In the genomic region with DNA sequence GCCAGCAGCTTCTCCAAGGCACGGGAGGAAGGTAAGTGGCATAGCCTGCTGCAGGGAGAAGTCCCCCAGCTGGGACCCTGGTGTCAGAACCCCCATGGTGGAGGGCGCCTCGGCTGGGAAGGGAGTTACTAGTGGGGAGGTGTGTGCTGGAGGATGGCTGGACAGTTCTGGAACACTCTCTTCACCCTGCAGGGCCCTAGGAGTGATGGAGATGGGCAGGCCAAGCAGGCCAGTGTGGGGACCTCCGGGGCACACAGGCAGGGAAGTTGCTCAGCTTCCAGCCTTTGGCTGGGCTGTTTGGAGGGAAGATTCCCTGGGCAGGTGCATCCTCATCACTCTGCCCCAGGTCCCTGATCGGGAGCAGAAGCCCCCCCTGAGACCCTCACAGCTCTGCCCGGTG, we compare ENCODE assay signal across 1 cellular context.
TF ChIP-seq lines count a peak whose summit lies in the region.

No MANE protein-coding gene starts in this region.

TF ChIP-seq in H1, 55 proteins besides CTCF, POLR2A, EP300 and RAD21:
- no peak for TF ChIP-seq SAP30 (IDR thresholded peaks at IDR 0.05; ENCODE audit: insufficient read depth, insufficient replicate concordance, low read length)
- TF ChIP-seq, protein P1, sequence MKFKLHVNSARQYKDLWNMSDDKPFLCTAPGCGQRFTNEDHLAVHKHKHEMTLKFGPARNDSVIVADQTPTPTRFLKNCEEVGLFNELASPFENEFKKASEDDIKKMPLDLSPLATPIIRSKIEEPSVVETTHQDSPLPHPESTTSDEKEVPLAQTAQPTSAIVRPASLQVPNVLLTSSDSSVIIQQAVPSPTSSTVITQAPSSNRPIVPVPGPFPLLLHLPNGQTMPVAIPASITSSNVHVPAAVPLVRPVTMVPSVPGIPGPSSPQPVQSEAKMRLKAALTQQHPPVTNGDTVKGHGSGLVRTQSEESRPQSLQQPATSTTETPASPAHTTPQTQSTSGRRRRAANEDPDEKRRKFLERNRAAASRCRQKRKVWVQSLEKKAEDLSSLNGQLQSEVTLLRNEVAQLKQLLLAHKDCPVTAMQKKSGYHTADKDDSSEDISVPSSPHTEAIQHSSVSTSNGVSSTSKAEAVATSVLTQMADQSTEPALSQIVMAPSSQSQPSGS (IDR thresholded peaks at IDR 0.05; ENCODE audit: low read length): no peak
- TF ChIP-seq TBP (IDR thresholded peaks at IDR 0.05; ENCODE audit: low read depth, low read length): no peak
- TF ChIP-seq CHD1 (IDR thresholded peaks at IDR 0.05; ENCODE audit: low read depth, low read length): no peak
- no peak for TF ChIP-seq TCF12 (IDR thresholded peaks at IDR 0.05; ENCODE audit: low read depth, low read length)
- no peak for TF ChIP-seq KDM4A (IDR thresholded peaks at IDR 0.05; ENCODE audit: low read depth, low read length, severe bottlenecking)
- no peak for TF ChIP-seq GABPA (IDR thresholded peaks at IDR 0.05; ENCODE audit: borderline replicate concordance, insufficient read depth, low read length)
- TF ChIP-seq TAF1 (IDR thresholded peaks at IDR 0.05; ENCODE audit: low read depth, low read length): no peak
- TF ChIP-seq CEBPB (IDR thresholded peaks at IDR 0.05; ENCODE audit: low read depth, low read length): no peak
- no peak for TF ChIP-seq EGR1 (IDR thresholded peaks at IDR 0.05; ENCODE audit: borderline replicate concordance, low read depth, low read length)
- TF ChIP-seq YY1 (IDR thresholded peaks at IDR 0.05; ENCODE audit: low read depth, low read length): no peak
- no peak for TF ChIP-seq BRCA1 (IDR thresholded peaks at IDR 0.05; ENCODE audit: low read depth, low read length)
- TF ChIP-seq SUZ12 (IDR thresholded peaks at IDR 0.05; ENCODE audit: low read length): no peak
- no peak for TF ChIP-seq SIRT6 (IDR thresholded peaks at IDR 0.05; ENCODE audit: low read length)
- TF ChIP-seq, protein P2, sequence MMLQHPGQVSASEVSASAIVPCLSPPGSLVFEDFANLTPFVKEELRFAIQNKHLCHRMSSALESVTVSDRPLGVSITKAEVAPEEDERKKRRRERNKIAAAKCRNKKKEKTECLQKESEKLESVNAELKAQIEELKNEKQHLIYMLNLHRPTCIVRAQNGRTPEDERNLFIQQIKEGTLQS (IDR thresholded peaks at IDR 0.05; ENCODE audit: insufficient read depth, low read depth, low read length): no peak
- no peak for TF ChIP-seq PHF8 (conservative IDR thresholded peaks at IDR 0.05; ENCODE audit: low read depth, low read length)
- no peak for TF ChIP-seq FOSL1 (IDR thresholded peaks at IDR 0.05; ENCODE audit: insufficient read depth, low read depth, low read length)
